ENCODE assay signal across 12 cellular contexts in the genomic region with DNA sequence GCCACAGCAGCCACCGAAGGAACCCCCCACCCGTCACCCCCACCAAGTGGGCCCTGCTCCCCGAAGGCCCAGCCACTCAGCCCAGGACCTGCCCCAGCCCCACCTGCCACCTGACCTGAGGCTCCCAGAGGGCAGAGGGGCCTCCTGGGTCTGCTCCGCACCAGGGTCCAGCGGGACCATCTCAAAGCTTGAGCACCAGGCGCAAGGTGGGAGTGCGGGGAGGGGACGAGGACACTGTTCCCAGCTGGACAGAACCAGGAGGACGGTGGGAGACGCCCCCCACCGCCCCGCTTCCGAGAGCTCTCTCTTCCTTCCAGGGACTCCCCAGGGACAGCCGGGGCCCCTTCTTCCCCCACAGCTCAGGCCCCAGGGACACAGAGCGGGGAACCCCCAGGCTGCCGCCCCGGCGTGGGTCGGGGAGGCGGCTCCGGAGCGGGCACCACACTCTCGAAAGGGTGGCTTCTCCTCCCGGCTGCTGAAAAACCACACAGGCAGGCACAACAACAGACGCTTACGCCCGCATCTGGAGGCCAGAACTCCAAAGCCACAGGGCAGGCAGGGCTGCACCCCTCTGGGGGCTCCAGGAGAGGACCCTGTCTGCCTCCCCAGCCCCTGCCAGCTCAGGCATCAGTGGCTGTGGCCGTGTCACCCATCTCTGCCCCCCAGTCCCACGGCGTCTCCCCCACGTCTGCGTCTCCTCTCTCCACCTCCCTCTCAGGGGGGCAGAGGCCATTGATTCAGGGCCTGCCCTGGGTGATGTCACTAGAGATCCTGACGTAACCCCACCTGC. TPM values are rescaled to one million over a fixed set of nuclear protein-coding genes. Genes with fewer than 3 reads are reported as not detected.
DNase-seq lines count a peak whose midpoint lies in the region; ATAC-seq lines count a peak whose summit lies in the region.
"Had no signal": no experiment of that assay in that cellular context is flagged by ENCODE, and none has a peak within 500 bp of the region (broad histone marks: within the 10 kb centered on the region; RNA-seq: fewer than 3 reads in every experiment).

No MANE protein-coding gene starts in this region.

- POLR2A ChIA-PET in activated CD4-positive, alpha-beta memory T cell treated with anti-CD3 and anti-CD28 coated beads, Interleukin-2, amount 10 ng/mL, durations not matched to agents 7 days and 5 days (lab: Charles Lee), result interaction anchor here (0.6 to 1.4 kb wide), 4 partner anchors 9 to 35 kb away, joined by 3 read pairs; no protein-coding TSS in a partner anchor

- CTCF ChIA-PET in activated CD4-positive, alpha-beta memory T cell treated with anti-CD3 and anti-CD28 coated beads, Interleukin-2, amount 10 ng/mL, durations not matched to agents 7 days and 5 days (lab: Charles Lee), result interaction anchor here (0.6 kb wide), 1 partner anchor 19 kb away, joined by 3 read pairs; no protein-coding TSS in a partner anchor

- no peak overlapping the region for H3K4me3 Mint-ChIP-seq in activated CD4-positive, alpha-beta memory T cell treated with anti-CD3 and anti-CD28 coated beads, Interleukin-2, amount 10 ng/mL, durations not matched to agents 7 days and 5 days

- peaks cover 30% of the 10 kb centered on the region for H3K4me1 Mint-ChIP-seq in activated CD4-positive, alpha-beta memory T cell treated with anti-CD3 and anti-CD28 coated beads, Interleukin-2, amount 10 ng/mL, durations not matched to agents 7 days and 5 days

- no peaks in the 10 kb centered on the region for H3K36me3 Mint-ChIP-seq in activated CD4-positive, alpha-beta memory T cell treated with anti-CD3 and anti-CD28 coated beads, Interleukin-2, amount 10 ng/mL, durations not matched to agents 7 days and 5 days (ENCODE audit: low read depth)

- peak; percentile 9 for DNase-seq in stimulated activated naive CD4-positive, alpha-beta T cell treated with Interleukin-2 at 50 U/mL for 16 hours (lab: John Stamatoyannopoulos, UW)
- no peak for DNase-seq in stimulated activated naive CD4-positive, alpha-beta T cell (lab: John Stamatoyannopoulos, UW)
- peak; percentile 27 for DNase-seq in activated CD4-positive, alpha-beta memory T cell treated with anti-CD3 and anti-CD28 coated beads, Interleukin-2, amount 10 ng/mL, durations not matched to agents 7 days and 5 days
- DNase-seq in left ventricle myocardium superior, result peak; percentile 20
- no peak for DNase-seq in AG08395 (ENCODE audit: low spot score)
- DNase-seq in SKM-1 (lab: John Stamatoyannopoulos, UW; ENCODE audit: unreplicated experiment), result no peak
- DNase-seq: amniotic stem cell; NK-92 treated with Interleukin-12 subunit alpha and Interleukin-12 subunit beta, amount 100 ng/mL, for 24 hours had no signal

- intact Hi-C loops in left ventricle myocardium superior (cut with micrococcal nuclease), result no loop called here

- H3K27me3 Mint-ChIP-seq in activated CD4-positive, alpha-beta memory T cell treated with anti-CD3 and anti-CD28 coated beads, Interleukin-2, amount 10 ng/mL, durations not matched to agents 7 days and 5 days, result peaks cover 7% of the 10 kb centered on the region

- no peak for ATAC-seq in left ventricle myocardium superior
- ATAC-seq in GM18909 (IDR thresholded peaks at IDR 0.05; ENCODE audit: poor library complexity, unreplicated experiment), result no peak
- no peak for ATAC-seq in HG03439 (IDR thresholded peaks at IDR 0.05; ENCODE audit: unreplicated experiment)

- H3K27ac Mint-ChIP-seq in activated CD4-positive, alpha-beta memory T cell treated with anti-CD3 and anti-CD28 coated beads, Interleukin-2, amount 10 ng/mL, durations not matched to agents 7 days and 5 days, result no peak overlapping the region

- no peaks in the 10 kb centered on the region for H3K9me3 Mint-ChIP-seq in activated CD4-positive, alpha-beta memory T cell treated with anti-CD3 and anti-CD28 coated beads, Interleukin-2, amount 10 ng/mL, durations not matched to agents 7 days and 5 days

RNA-seq across cellular contexts. Expression of a gene that starts 1.9 kb away (rescaled TPM):
- total RNA-seq in activated CD4-positive, alpha-beta memory T cell treated with anti-CD3 and anti-CD28 coated beads, Interleukin-2, amount 10 ng/mL, durations not matched to agents 7 days and 5 days, result not detected
- total RNA-seq in left ventricle myocardium superior, result not detected
- total RNA-seq: myocyte, suprapubic skin had no signal

RNA-seq across cellular contexts. Expression of a gene that starts 34.6 kb away (rescaled TPM):
- 100 to 1,000 TPM; 115 to 116 TPM for total RNA-seq in activated CD4-positive, alpha-beta memory T cell treated with anti-CD3 and anti-CD28 coated beads, Interleukin-2, amount 10 ng/mL, durations not matched to agents 7 days and 5 days
- total RNA-seq in left ventricle myocardium superior, result 0.32 TPM
- total RNA-seq: myocyte had no signal

RNA-seq across cellular contexts. Expression of a gene that starts 42.2 kb away (rescaled TPM):
- 100 to 1,000 TPM; 237 to 243 TPM for total RNA-seq in activated CD4-positive, alpha-beta memory T cell treated with anti-CD3 and anti-CD28 coated beads, Interleukin-2, amount 10 ng/mL, durations not matched to agents 7 days and 5 days
- total RNA-seq in left ventricle myocardium superior, result 2.3 TPM
- total RNA-seq: myocyte had no signal

RNA-seq across cellular contexts. Expression of a gene that starts 55.9 kb away (rescaled TPM):
- total RNA-seq in activated CD4-positive, alpha-beta memory T cell treated with anti-CD3 and anti-CD28 coated beads, Interleukin-2, amount 10 ng/mL, durations not matched to agents 7 days and 5 days, result 10 to 100 TPM; 18.6 to 19.9 TPM
- 4.0 TPM for total RNA-seq in left ventricle myocardium superior

Comparison
In these comparisons a context has a peak if more than half of its experiments do, and no peak if none do; other contexts are left out.
1. DNase-seq: peak in stimulated activated naive CD4-positive, alpha-beta T cell treated with Interleukin-2 at 50 U/mL for 16 hours (single experiment), activated CD4-positive, alpha-beta memory T cell treated with anti-CD3 and anti-CD28 coated beads, Interleukin-2, amount 10 ng/mL, durations not matched to agents 7 days and 5 days (single experiment) and left ventricle myocardium superior (single experiment); none in stimulated activated naive CD4-positive, alpha-beta T cell (0 of 6), AG08395 (single experiment) and SKM-1 (single experiment).
2. RNA of a gene that starts 34.6 kb away (total RNA-seq): 115 to 116 TPM in activated CD4-positive, alpha-beta memory T cell treated with anti-CD3 and anti-CD28 coated beads, Interleukin-2, amount 10 ng/mL, durations not matched to agents 7 days and 5 days; 0.32 TPM in left ventricle myocardium superior (single experiment); every median in the first group is over 10 times any median in the second.
3. RNA of a gene that starts 42.2 kb away (total RNA-seq): 237 to 243 TPM in activated CD4-positive, alpha-beta memory T cell treated with anti-CD3 and anti-CD28 coated beads, Interleukin-2, amount 10 ng/mL, durations not matched to agents 7 days and 5 days; 2.3 TPM in left ventricle myocardium superior (single experiment); every median in the first group is over 10 times any median in the second.